In genomic region chr6:134323698-134324097, GRCh38 we compare ENCODE assay signal across 17 cellular contexts. TPM values are rescaled to one million over a fixed set of nuclear protein-coding genes. Genes with fewer than 3 reads are reported as not detected.
DNase-seq lines count a peak whose midpoint lies in the region; TF ChIP-seq lines count a peak whose summit lies in the region.
"Had no signal": no experiment of that assay in that cellular context is flagged by ENCODE, and none has a peak within 500 bp of the region (broad histone marks: within the 10 kb centered on the region; RNA-seq: fewer than 3 reads in every experiment).

No MANE protein-coding gene starts in this region.

- peak overlapping the region; percentile 3 for H3K9ac ChIP-seq in neural cell (ENCODE audit: low read length)
- H3K9ac ChIP-seq: GM23248 had no signal

- peak overlapping the region; percentile 39 for H3K27ac ChIP-seq in neural cell (ENCODE audit: low read length)
- H3K27ac ChIP-seq in thyroid gland, result no peak overlapping the region
- H3K27ac ChIP-seq: 22Rv1, GM23248, HL-60 had no signal

- H3K4me1 Mint-ChIP-seq in activated CD4-positive, alpha-beta T cell treated with anti-CD3 and anti-CD28 coated beads, Interleukin-2, amount 10 ng/mL, durations not matched to agents 24 days and 14 days, result peaks cover 6% of the 10 kb centered on the region

- H3K9me3 Mint-ChIP-seq in activated CD4-positive, alpha-beta T cell treated with anti-CD3 and anti-CD28 coated beads, Interleukin-2, amount 10 ng/mL, durations not matched to agents 24 days and 14 days, result peaks cover 16% of the 10 kb centered on the region

- no peak overlapping the region for H3K4me2 ChIP-seq in neural cell (ENCODE audit: low read length)

- TF ChIP-seq CTCF in neural cell (IDR thresholded peaks at IDR 0.05; ENCODE audit: poor library complexity, severe bottlenecking), result no peak
- no peak for TF ChIP-seq CTCF in GM13977 (IDR thresholded peaks at IDR 0.05; ENCODE audit: extremely low read depth, insufficient read depth, missing control alignments)
- no peak for TF ChIP-seq CTCF in thyroid gland (IDR thresholded peaks at IDR 0.05)

- H3K36me3 ChIP-seq in neural cell (ENCODE audit: insufficient read depth, low read length), result no peaks in the 10 kb centered on the region
- no peaks in the 10 kb centered on the region for H3K36me3 ChIP-seq in thyroid gland

- no peak overlapping the region for H3K27ac Mint-ChIP-seq in activated CD4-positive, alpha-beta T cell treated with anti-CD3 and anti-CD28 coated beads, Interleukin-2, amount 10 ng/mL, durations not matched to agents 24 days and 14 days
- H3K27ac Mint-ChIP-seq: CD14-positive monocyte; CD8-positive, alpha-beta T cell had no signal

- H3K27me3 Mint-ChIP-seq in activated CD4-positive, alpha-beta T cell treated with anti-CD3 and anti-CD28 coated beads, Interleukin-2, amount 10 ng/mL, durations not matched to agents 24 days and 14 days, result peaks cover 7% of the 10 kb centered on the region

- 96 to 97% methylated on average over 2 of the region's 2 CpGs for WGBS in thyroid gland, 2 donors

- no peaks in the 10 kb centered on the region for H3K79me2 ChIP-seq in neural cell (replicated peaks; ENCODE audit: insufficient read depth, low read length)

- no peaks in the 10 kb centered on the region for H3K9me2 ChIP-seq in neural cell (ENCODE audit: insufficient read depth, low read length)

- H3K4me3 ChIP-seq in neural cell (ENCODE audit: low read length), result peak overlapping the region; percentile 30
- H3K4me3 ChIP-seq in thyroid gland (replicated peaks in 1 of 3), result no peak overlapping the region
- H3K4me3 ChIP-seq: GM23248 had no signal

- H3F3A ChIP-seq in neural cell (ENCODE audit: insufficient read depth, low read length, poor library complexity, severe bottlenecking), result no peaks in the 10 kb centered on the region

- no peak for TF ChIP-seq RAD21 in neural cell (conservative IDR thresholded peaks at IDR 0.05)

- H3K36me3 Mint-ChIP-seq in activated CD4-positive, alpha-beta T cell treated with anti-CD3 and anti-CD28 coated beads, Interleukin-2, amount 10 ng/mL, durations not matched to agents 24 days and 14 days (ENCODE audit: low read depth), result peaks cover 2% of the 10 kb centered on the region
- H3K36me3 Mint-ChIP-seq: CD8-positive, alpha-beta T cell had no signal

- DNase-seq in activated CD4-positive, alpha-beta T cell treated with anti-CD3 and anti-CD28 coated beads for 48 hours, result peak; percentile 5
- no peak for DNase-seq in activated CD4-positive, alpha-beta T cell treated with anti-CD3 and anti-CD28 coated beads, Interleukin-2, amount 10 ng/mL, durations not matched to agents 24 days and 14 days
- peak; percentile 10 for DNase-seq in stimulated activated CD4-positive, alpha-beta T cell treated with anti-CD3 and anti-CD28 coated beads, Interleukin-4, amount 100 ng/mL, for 1 hour
- no peak for DNase-seq in stimulated activated CD4-positive, alpha-beta T cell treated with anti-CD3 and anti-CD28 coated beads, Interleukin-12 subunit alpha, Interleukin-12 subunit beta, amount 100 ng/mL, for 4 hours
- DNase-seq in GM13977 (ENCODE audit: low spot score), result no peak
- DNase-seq in thyroid gland, result no peak
- DNase-seq: CD8-positive, alpha-beta T cell; COR-L47; DMS153; DMS79 treated with DMSO at 0.1 percent for 48 hours; EL; GDM1; GM23248 had no signal

- TF ChIP-seq POLR2A in thyroid gland (IDR thresholded peaks at IDR 0.05), result no peak

- TF ChIP-seq EP300 in neural cell (conservative IDR thresholded peaks at IDR 0.05; ENCODE audit: poor library complexity, severe bottlenecking), result peak; percentile 31

- H3K4me1 ChIP-seq in thyroid gland, result no peaks in the 10 kb centered on the region

- no peak overlapping the region for H2AFZ ChIP-seq in neural cell (ENCODE audit: low read depth, low read length)
- H2AFZ ChIP-seq: GM23248 had no signal

- no peaks in the 10 kb centered on the region for H3K27me3 ChIP-seq in neural cell (ENCODE audit: insufficient read depth, low read depth, low read length)
- H3K27me3 ChIP-seq in thyroid gland, result no peaks in the 10 kb centered on the region

- in situ Hi-C loops in GM13977 (cut with MboI; ENCODE audit: low pct_unique_long_range_greater_than_20kb, low sequenced_read_pairs, unreplicated experiment), result no loop called here

- no peaks in the 10 kb centered on the region for H3K9me3 ChIP-seq in neural cell (ENCODE audit: low read length)
- no peaks in the 10 kb centered on the region for H3K9me3 ChIP-seq in thyroid gland

- H3K4me3 Mint-ChIP-seq in activated CD4-positive, alpha-beta T cell treated with anti-CD3 and anti-CD28 coated beads, Interleukin-2, amount 10 ng/mL, durations not matched to agents 24 days and 14 days, result no peak overlapping the region
- H3K4me3 Mint-ChIP-seq: CD14-positive monocyte; CD8-positive, alpha-beta T cell had no signal

- H4K20me1 ChIP-seq in neural cell (ENCODE audit: insufficient read depth), result no peaks in the 10 kb centered on the region

- intact Hi-C loops in activated CD4-positive, alpha-beta T cell treated with anti-CD3 and anti-CD28 coated beads, Interleukin-2, amount 10 ng/mL, durations not matched to agents 24 days and 14 days (cut with micrococcal nuclease), result no loop called here
- intact Hi-C loops in thyroid gland (cut with DNase I), result no loop called here

TF ChIP-seq in neural cell, 6 proteins besides CTCF, POLR2A, EP300 and RAD21:
- peak; percentile 49 for TF ChIP-seq POLR2AphosphoS5 (IDR thresholded peaks at IDR 0.05)
- no peak for TF ChIP-seq EZH2 (IDR thresholded peaks at IDR 0.05; ENCODE audit: borderline replicate concordance, insufficient read depth, low read length, poor library complexity, severe bottlenecking)

RNA-seq across cellular contexts. Expression of gene SGK1, which starts 5.8 kb away (rescaled TPM):
- 28.8 and 36.4 TPM in 2 replicates for total RNA-seq in activated CD4-positive, alpha-beta T cell treated with anti-CD3 and anti-CD28 coated beads, Interleukin-2, amount 10 ng/mL, durations not matched to agents 24 days and 14 days
- 10.3 and 10.6 TPM in 2 replicates for polyA plus RNA-seq in neural cell
- 13.3 and 14.4 TPM in 2 replicates for polyA minus RNA-seq in neural cell
- total RNA-seq in thyroid gland, result 100 to 1,000 TPM; 151 to 361 (median 194) TPM

Comparison
In these comparisons a context has a peak if more than half of its experiments do, and no peak if none do; other contexts are left out.
1. DNase-seq: peak in activated CD4-positive, alpha-beta T cell treated with anti-CD3 and anti-CD28 coated beads for 48 hours (single experiment) and stimulated activated CD4-positive, alpha-beta T cell treated with anti-CD3 and anti-CD28 coated beads, Interleukin-4, amount 100 ng/mL, for 1 hour (single experiment); none in activated CD4-positive, alpha-beta T cell treated with anti-CD3 and anti-CD28 coated beads, Interleukin-2, amount 10 ng/mL, durations not matched to agents 24 days and 14 days (single experiment), stimulated activated CD4-positive, alpha-beta T cell treated with anti-CD3 and anti-CD28 coated beads, Interleukin-12 subunit alpha, Interleukin-12 subunit beta, amount 100 ng/mL, for 4 hours (single experiment), GM13977 (single experiment) and thyroid gland (0 of 2).